In genomic region chr14:99982449-99983250, GRCh38 we compare ENCODE assay signal across 1 cellular context.
TF ChIP-seq lines count a peak whose summit lies in the region.

No MANE protein-coding gene starts in this region.

TF ChIP-seq in GM23338, 12 proteins besides CTCF, POLR2A, EP300 and RAD21 (continued from another document):
- TF ChIP-seq ETS1 (IDR thresholded peaks at IDR 0.05): no peak
- no peak for TF ChIP-seq POLR2AphosphoS5 (IDR thresholded peaks at IDR 0.05; ENCODE audit: low read depth)
- TF ChIP-seq EZH2 (IDR thresholded peaks at IDR 0.05; ENCODE audit: low read depth, unreplicated experiment): no peak
- no peak for TF ChIP-seq JUNB (IDR thresholded peaks at IDR 0.05; ENCODE audit: unreplicated experiment)
- TF ChIP-seq ZNF331 (CRISPR knock-in tag; IDR thresholded peaks at IDR 0.05; ENCODE audit: low read depth): no peak
- no peak for TF ChIP-seq EZH2phosphoT487 (IDR thresholded peaks at IDR 0.05; ENCODE audit: unreplicated experiment)
- TF ChIP-seq NANOG (IDR thresholded peaks at IDR 0.05; ENCODE audit: borderline replicate concordance): no peak
- TF ChIP-seq CREB1 (CRISPR knock-in tag; IDR thresholded peaks at IDR 0.05; ENCODE audit: low read depth): no peak
- no peak for TF ChIP-seq STAT1 (IDR thresholded peaks at IDR 0.05; ENCODE audit: unreplicated experiment)
- TF ChIP-seq REST (IDR thresholded peaks at IDR 0.05; ENCODE audit: unreplicated experiment): no peak
TF ChIP-seq in GM23338: peak in this region for 0.
